Comparison of ENCODE assay signal across 8 cellular contexts in the genomic region with DNA sequence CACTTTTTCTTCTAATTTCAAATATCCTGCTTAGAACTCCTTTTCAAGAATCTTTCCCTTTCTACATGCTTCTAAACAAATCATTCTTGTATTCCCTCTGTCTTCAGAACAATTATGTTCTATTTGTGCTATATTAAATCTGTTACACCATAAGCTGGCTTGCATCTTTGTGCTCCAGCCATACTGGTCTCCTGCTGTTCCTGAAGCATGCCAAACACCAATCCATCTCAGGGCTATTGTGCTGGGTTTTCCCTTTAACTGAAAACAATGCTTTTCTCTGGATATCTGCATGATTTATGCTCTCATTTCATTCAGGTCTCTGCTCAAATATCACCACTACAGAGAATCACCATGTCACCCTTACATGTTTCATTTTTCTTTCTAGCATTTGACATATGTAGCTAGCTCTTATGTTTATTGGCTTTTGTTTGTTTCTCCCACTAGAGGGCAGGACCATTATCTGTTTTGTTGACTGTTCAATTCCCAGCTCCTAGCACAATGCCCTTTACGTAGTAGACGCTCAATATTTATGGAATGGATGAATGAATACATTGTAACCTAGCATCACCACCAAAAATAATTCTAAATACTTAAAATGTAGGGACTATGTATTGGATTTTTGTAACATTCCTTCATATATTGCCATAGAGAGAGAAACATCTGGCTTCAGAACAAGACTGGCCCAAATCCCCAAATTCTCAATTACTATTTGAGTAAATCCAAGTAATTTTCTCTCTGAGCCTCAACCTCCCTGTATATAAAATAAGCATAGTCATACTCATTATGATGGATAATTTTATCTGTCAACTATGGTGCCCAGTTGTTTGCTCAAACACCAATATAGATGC.
DNase-seq lines count a peak whose midpoint lies in the region; ATAC-seq and TF ChIP-seq lines count a peak whose summit lies in the region.

No MANE protein-coding gene starts in this region.

- H3K27me3 ChIP-seq in neural progenitor cell (no peaks in the 10 kb centered on the region), Karpas-422 (ENCODE audit: low read length) (no peaks in the 10 kb centered on the region)

- DNase-seq in NCI-H146 treated with DMSO at 0.1 percent for 48 hours (lab: John Stamatoyannopoulos, UW; ENCODE audit: unreplicated experiment) (peak; percentile 42), astrocyte of the hippocampus (ENCODE audit: low read depth, low spot score) (peak; percentile 23), neural progenitor cell (ENCODE audit: low spot score) (no peak), Karpas-422 (no peak)
- DNase-seq in stimulated activated CD8-positive, alpha-beta memory T cell treated with anti-CD3 and anti-CD28 coated beads, Interleukin-4, amount 100 ng/mL, for 48 hours = no peak
- DNase-seq in stimulated activated CD4-positive, alpha-beta T cell treated with anti-CD3 and anti-CD28 coated beads, Interleukin-4, amount 100 ng/mL, for 1 hour = no peak

- no peaks in the 10 kb centered on the region for H3F3A ChIP-seq in neural progenitor cell (ENCODE audit: low read depth)

- H4K20me1 ChIP-seq in neural progenitor cell (ENCODE audit: low read depth) = no peaks in the 10 kb centered on the region
- H4K20me1 ChIP-seq in Karpas-422 (ENCODE audit: insufficient read depth, low read depth, low read length) = no peaks in the 10 kb centered on the region

- H3K4me2 ChIP-seq in neural progenitor cell (no peak overlapping the region), Karpas-422 (ENCODE audit: low read depth, low read length, poor library complexity, severe bottlenecking) (no peak overlapping the region)

- H3K4me1 ChIP-seq in neural progenitor cell = peaks cover 14% of the 10 kb centered on the region
- H3K4me1 ChIP-seq in Karpas-422 (ENCODE audit: low read length) = no peaks in the 10 kb centered on the region

- H3K4me3 ChIP-seq in neural progenitor cell (no peak overlapping the region), Karpas-422 (ENCODE audit: low read length) (no peak overlapping the region)

- H3K9me2 ChIP-seq in Karpas-422 (replicated peaks; ENCODE audit: insufficient read depth, low read length) = no peaks in the 10 kb centered on the region

- H3K36me3 ChIP-seq in neural progenitor cell = no peaks in the 10 kb centered on the region
- H3K36me3 ChIP-seq in Karpas-422 (ENCODE audit: insufficient read depth, low read length) = no peaks in the 10 kb centered on the region

- peak; percentile 65 for TF ChIP-seq CTCF in neural progenitor cell (IDR thresholded peaks at IDR 0.05)

- H3K9me3 ChIP-seq in neural progenitor cell (ENCODE audit: low read depth) (no peaks in the 10 kb centered on the region), Karpas-422 (ENCODE audit: low read length) (no peaks in the 10 kb centered on the region)

- H3K27me3 Mint-ChIP-seq in neural progenitor cell (ENCODE audit: insufficient read depth, low read depth) = peaks cover 2% of the 10 kb centered on the region

- no peaks in the 10 kb centered on the region for H3K9me3 Mint-ChIP-seq in neural progenitor cell

- H3K36me3 Mint-ChIP-seq in neural progenitor cell = no peaks in the 10 kb centered on the region

- H3K27ac Mint-ChIP-seq in neural progenitor cell = no peak overlapping the region

- H2AFZ ChIP-seq in neural progenitor cell (replicated peaks) (peak overlapping the region; percentile 18), Karpas-422 (ENCODE audit: low read length) (no peak overlapping the region)

- H3K79me2 ChIP-seq in neural progenitor cell (ENCODE audit: low read depth) = no peaks in the 10 kb centered on the region
- no peaks in the 10 kb centered on the region for H3K79me2 ChIP-seq in Karpas-422 (ENCODE audit: low read length)

- no peak overlapping the region for H3K4me3 Mint-ChIP-seq in neural progenitor cell

- peaks cover 10% of the 10 kb centered on the region for H3K4me1 Mint-ChIP-seq in neural progenitor cell

- ATAC-seq in GM18517 (IDR thresholded peaks at IDR 0.05; ENCODE audit: unreplicated experiment) = peak; percentile 72
- no peak for ATAC-seq in HG03521 (IDR thresholded peaks at IDR 0.05; ENCODE audit: unreplicated experiment)

- no peak overlapping the region for H3K27ac ChIP-seq in neural progenitor cell
- H3K27ac ChIP-seq in Karpas-422 (ENCODE audit: low read length) = no peak overlapping the region

- H3K9ac ChIP-seq in neural progenitor cell (no peak overlapping the region), Karpas-422 (ENCODE audit: low read length) (no peak overlapping the region)

Comparison
In these comparisons a context has a peak if more than half of its experiments do, and no peak if none do; other contexts are left out.
1. DNase-seq: peak in NCI-H146 treated with DMSO at 0.1 percent for 48 hours (single experiment) and astrocyte of the hippocampus (single experiment); none in neural progenitor cell (single experiment), stimulated activated CD8-positive, alpha-beta memory T cell treated with anti-CD3 and anti-CD28 coated beads, Interleukin-4, amount 100 ng/mL, for 48 hours (single experiment), Karpas-422 (single experiment) and stimulated activated CD4-positive, alpha-beta T cell treated with anti-CD3 and anti-CD28 coated beads, Interleukin-4, amount 100 ng/mL, for 1 hour (single experiment).